Comparison of ENCODE assay signal across 1 cellular context in genomic region chr3:105222568-105223093, GRCh38.
TF ChIP-seq lines count a peak whose summit lies in the region.

No MANE protein-coding gene starts in this region.

TF ChIP-seq in SK-N-SH, 30 proteins besides CTCF, POLR2A, EP300 and RAD21 (continued from another document):
- TF ChIP-seq REST (IDR thresholded peaks at IDR 0.05; ENCODE audit: low read depth, low read length) (no peak), TAF1 (IDR thresholded peaks at IDR 0.05; ENCODE audit: borderline replicate concordance, low read depth, low read length) (no peak), RCOR1 (IDR thresholded peaks at IDR 0.05; ENCODE audit: low read length) (no peak)
